ENCODE assay signal across 1 cellular context in genomic region chr7:74203157-74203556, GRCh38.
TF ChIP-seq lines count a peak whose summit lies in the region.

No MANE protein-coding gene starts in this region.

TF ChIP-seq in IMR-90, 13 proteins besides CTCF, POLR2A, EP300 and RAD21:
- TF ChIP-seq SMC3 (IDR thresholded peaks at IDR 0.05; ENCODE audit: low read depth, low read length), result peak; percentile 65
- TF ChIP-seq RFX5 (IDR thresholded peaks at IDR 0.05; ENCODE audit: low read depth, low read length), result no peak
